13 cellular contexts compared by ENCODE assay signal in the genomic region with DNA sequence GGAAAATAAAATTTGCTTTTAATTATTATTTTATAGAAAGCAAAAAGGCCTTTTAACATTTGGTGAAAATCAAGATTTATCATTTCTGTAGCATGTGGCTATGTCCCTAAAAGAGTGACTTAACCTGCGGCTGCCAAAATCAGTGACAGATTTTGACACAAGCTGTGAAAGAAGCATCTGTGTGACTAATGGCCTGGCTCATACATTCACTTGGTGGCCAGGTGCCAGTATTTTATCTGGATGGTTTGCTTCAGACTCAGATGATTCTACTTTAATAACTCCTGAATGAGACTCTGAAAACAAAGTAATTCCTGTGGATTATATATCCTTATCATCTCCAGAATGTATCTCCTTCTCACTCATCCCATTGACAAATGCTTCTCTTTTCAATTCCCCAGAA.
DNase-seq lines count a peak whose midpoint lies in the region; TF ChIP-seq lines count a peak whose summit lies in the region.
"Had no signal": no experiment of that assay in that cellular context is flagged by ENCODE, and none has a peak within 500 bp of the region (broad histone marks: within the 10 kb centered on the region; RNA-seq: fewer than 3 reads in every experiment).

No MANE protein-coding gene starts in this region.

- in situ Hi-C loops in transverse colon (cut with MboI; ENCODE audit: low pct_ligation_motif_present in 1 of 4, low pct_unique_long_range_greater_than_20kb in 1 of 4, low sequenced_read_pairs in 3 of 4) = no loop called here

- H3K4me3 ChIP-seq in transverse colon = no peak overlapping the region
- H3K4me3 ChIP-seq: coronary artery, tibial nerve had no signal

- no peaks in the 10 kb centered on the region for H3K9me3 ChIP-seq in transverse colon
- H3K9me3 ChIP-seq: tibial nerve had no signal

- no peaks in the 10 kb centered on the region for H3K27me3 ChIP-seq in transverse colon
- H3K27me3 ChIP-seq: tibial nerve had no signal

- H3K27ac ChIP-seq in transverse colon = no peak overlapping the region
- H3K27ac ChIP-seq: coronary artery, tibial nerve had no signal

- H3K4me1 ChIP-seq in transverse colon = peaks cover 0 to 5% (median 2%) of the 10 kb centered on the region in 4 donors
- H3K4me1 ChIP-seq: tibial nerve had no signal

- no peak for TF ChIP-seq POLR2A in transverse colon (IDR thresholded peaks at IDR 0.05)

- DNase-seq in NCI-H2029 (lab: John Stamatoyannopoulos, UW) (peak; percentile 8), NCI-H2029 treated with DMSO at 0.1 percent for 48 hours (lab: John Stamatoyannopoulos, UW) (no peak), NCI-H345 treated with DMSO at 0.1 percent for 48 hours (lab: John Stamatoyannopoulos, UW; ENCODE audit: unreplicated experiment) (peak; percentile 64), cerebellum (ENCODE audit: low spot score) (peak; percentile 33), transverse colon (peak; percentile 8), islet precursor cell (no peak), epidermal melanocyte (ENCODE audit: insufficient read length, low spot score) (no peak), GM20000 (ENCODE audit: low spot score) (no peak)
- DNase-seq: activated B cell treated with CpG ODN at 0.5 μM for 24 hours; activated effector memory CD4-positive, alpha-beta T cell treated with anti-CD3 and anti-CD28 coated beads, Interleukin-2, amount 50 U/mL, for 16 hours; NCI-H774 had no signal

- H3K36me3 ChIP-seq in transverse colon = no peaks in the 10 kb centered on the region
- H3K36me3 ChIP-seq: tibial nerve had no signal

- intact Hi-C loops in transverse colon (cut with DNase I; ENCODE audit: low total_unique reads) = no loop called here

- TF ChIP-seq CTCF in transverse colon (IDR thresholded peaks at IDR 0.05) (no peak), GM20000 (IDR thresholded peaks at IDR 0.05; ENCODE audit: extremely low read depth, missing control alignments) (no peak)

- 36 to 57% methylated on average over 1 of the region's 1 CpG for WGBS in transverse colon (ENCODE audit: low coverage in 1 of 2), 2 donors

- TF ChIP-seq EP300 in transverse colon (IDR thresholded peaks at IDR 0.05; ENCODE audit: low read depth) = no peak

Comparison
In these comparisons a context has a peak if more than half of its experiments do, and no peak if none do; other contexts are left out.
1. DNase-seq: peak in NCI-H2029 (single experiment), NCI-H345 treated with DMSO at 0.1 percent for 48 hours (single experiment), cerebellum (single experiment) and transverse colon (single experiment); none in NCI-H2029 treated with DMSO at 0.1 percent for 48 hours (single experiment), islet precursor cell (single experiment), epidermal melanocyte (single experiment) and GM20000 (single experiment).